Comparison of ENCODE assay signal across 20 cellular contexts in genomic region chr17:73089918-73090317, GRCh38. TPM values are rescaled to one million over a fixed set of nuclear protein-coding genes. Genes with fewer than 3 reads are reported as not detected.
DNase-seq lines count a peak whose midpoint lies in the region; ATAC-seq and TF ChIP-seq lines count a peak whose summit lies in the region.
"Had no signal": no experiment of that assay in that cellular context is flagged by ENCODE, and none has a peak within 500 bp of the region (broad histone marks: within the 10 kb centered on the region; RNA-seq: fewer than 3 reads in every experiment).

No MANE protein-coding gene starts in this region.

- peaks cover 6% of the 10 kb centered on the region for H3K4me1 Mint-ChIP-seq in glutamatergic neuron (ENCODE audit: low read depth, unreplicated experiment)

- H3K9me3 ChIP-seq in SK-N-SH (no peaks in the 10 kb centered on the region), esophagus squamous epithelium (no peaks in the 10 kb centered on the region), tibial artery (no peaks in the 10 kb centered on the region)
- H3K9me3 ChIP-seq: heart left ventricle, upper lobe of right lung had no signal

- no peak overlapping the region for H3K27ac Mint-ChIP-seq in glutamatergic neuron (ENCODE audit: unreplicated experiment)
- H3K27ac Mint-ChIP-seq: activated CD4-positive, alpha-beta T cell treated with anti-CD3 and anti-CD28 coated beads, Interleukin-2, amount 10 ng/mL, durations not matched to agents 24 days and 14 days had no signal

- H3K4me1 ChIP-seq in SK-N-SH (ENCODE audit: control insufficient read depth in 1 of 2, insufficient read depth in 2 of 2, low read depth in 1 of 2, low read length in 1 of 2) (peaks cover 3 to 10% of the 10 kb centered on the region in 2 experiments; a peak in 2 of 4 replicates), esophagus squamous epithelium (peaks cover 12 to 45% (median 21%) of the 10 kb centered on the region in 3 donors), tibial artery (peaks cover 0 to 43% (median 28%) of the 10 kb centered on the region in 4 donors)

- POLR2A ChIA-PET in SK-N-SH (lab: Yijun Ruan, JAX): no interaction called here

- WGBS in SK-N-SH (ENCODE audit: low lambda C conversion rate): 98% methylated on average over 5 of the region's 5 CpGs
- WGBS in esophagus squamous epithelium, 2 donors: 63 to 100% methylated on average over 1 to 2 of the region's 5 CpGs

- DNase-seq in SK-N-SH: no peak
- DNase-seq in esophagus squamous epithelium (lab: John Stamatoyannopoulos, UW): no peak
- DNase-seq in middle frontal gyrus (ENCODE audit: extremely low spot score, low spot score): peak; percentile 83
- DNase-seq in tibial artery: no peak
- no peak for DNase-seq in NCI-H2107 (lab: John Stamatoyannopoulos, UW)
- no peak for DNase-seq in glutamatergic neuron
- DNase-seq: activated CD4-positive, alpha-beta T cell treated with anti-CD3 and anti-CD28 coated beads, Interleukin-2, amount 10 ng/mL, durations not matched to agents 24 days and 14 days; activated CD8-positive, alpha-beta memory T cell treated with anti-CD3 and anti-CD28 coated beads, Interleukin-2, amount 50 U/mL, for 4 hours; activated naive CD4-positive, alpha-beta T cell treated with Interleukin-2 at 50 U/mL for 16 hours; dermis blood vessel endothelial cell; heart left ventricle; Karpas-422; NCI-H1105 treated with DMSO at 0.1 percent for 48 hours; PC-9; upper lobe of right lung had no signal

- CTCF ChIA-PET in SK-N-SH (lab: Yijun Ruan, JAX): interaction anchor here (0.8 to 2.7 kb wide), 2 partner anchors 66 to 365 kb away, joined by 3 to 7 read pairs; no protein-coding TSS in a partner anchor

- H3K4me3 Mint-ChIP-seq in glutamatergic neuron (ENCODE audit: unreplicated experiment): no peak overlapping the region

- TF ChIP-seq EP300 in SK-N-SH (IDR thresholded peaks at IDR 0.05; ENCODE audit: borderline replicate concordance in 1 of 2, low read depth in 1 of 2, low read length in 1 of 2): no peak

- no peak overlapping the region for H2AFZ ChIP-seq in SK-N-SH (ENCODE audit: low read depth)
- H2AFZ ChIP-seq: PC-9 had no signal

- H3K9ac ChIP-seq in SK-N-SH: no peak overlapping the region

- peaks cover 3% of the 10 kb centered on the region for H3K36me3 Mint-ChIP-seq in glutamatergic neuron (ENCODE audit: unreplicated experiment)

- 0 out of 2 replicates have a peak overlapping the region, but pooled peaks have one; percentile 1 for H3K4me2 ChIP-seq in SK-N-SH
- H3K4me2 ChIP-seq: PC-9 had no signal

- H3F3A ChIP-seq in SK-N-SH (replicated peaks; ENCODE audit: insufficient read depth): no peaks in the 10 kb centered on the region

- ATAC-seq in SK-N-SH treated with all-trans-retinoic acid at 6 μM for 48 hours (no peak), GM18511 (IDR thresholded peaks at IDR 0.05; ENCODE audit: unreplicated experiment) (no peak)
- ATAC-seq: HCT116, heart left ventricle, upper lobe of right lung had no signal

- no peaks in the 10 kb centered on the region for H4K20me1 ChIP-seq in SK-N-SH (ENCODE audit: insufficient read depth)

- H3K36me3 ChIP-seq in SK-N-SH (replicated peaks in 1 of 2; ENCODE audit: control insufficient read depth in 1 of 2, insufficient read depth in 2 of 2, low read length in 1 of 2) (peaks cover 0 to 6% of the 10 kb centered on the region in 2 experiments), esophagus squamous epithelium (peaks cover 0 to 40% (median 0%) of the 10 kb centered on the region in 3 donors), tibial artery (peaks cover 25 to 29% (median 28%) of the 10 kb centered on the region in 3 donors)

- H3K9me2 ChIP-seq in SK-N-SH: no peaks in the 10 kb centered on the region

- H3K79me2 ChIP-seq in SK-N-SH (ENCODE audit: insufficient read depth): 0 out of 2 replicates have a peak, but pooled peaks cover 7% of the 10 kb centered on the region

- intact Hi-C loops in esophagus squamous epithelium (cut with DNase I): no loop called here
- intact Hi-C loops in tibial artery (cut with DNase I; ENCODE audit: low total_unique reads): loop anchor here (10.0 kb wide), 2 partner anchors 215 to 1115 kb away; partner anchors contain the start of gene RPL38

- peaks cover 3% of the 10 kb centered on the region for H3K9me3 Mint-ChIP-seq in glutamatergic neuron (ENCODE audit: unreplicated experiment)
- H3K9me3 Mint-ChIP-seq: activated CD4-positive, alpha-beta T cell treated with anti-CD3 and anti-CD28 coated beads, Interleukin-2, amount 10 ng/mL, durations not matched to agents 24 days and 14 days had no signal

- H3K4me3 ChIP-seq in SK-N-SH (ENCODE audit: low read depth in 2 of 2, low read length in 1 of 2) (no peak overlapping the region), esophagus squamous epithelium (no peak overlapping the region), tibial artery (no peak overlapping the region)
- H3K4me3 ChIP-seq: heart left ventricle, PC-9, upper lobe of right lung had no signal

- H3K27me3 ChIP-seq in SK-N-SH (ENCODE audit: insufficient read depth): no peaks in the 10 kb centered on the region
- H3K27me3 ChIP-seq in esophagus squamous epithelium: no peaks in the 10 kb centered on the region
- H3K27me3 ChIP-seq in tibial artery: no peaks in the 10 kb centered on the region
- H3K27me3 ChIP-seq: heart left ventricle, upper lobe of right lung had no signal

- H3K27ac ChIP-seq in SK-N-SH (ENCODE audit: low read depth in 2 of 2, low read length in 1 of 2) (no peak overlapping the region), esophagus squamous epithelium (peak overlapping the region in 3 of 4 donors; percentile 35 to 90 (median 62)), tibial artery (peak overlapping the region; percentile 20 to 84)
- H3K27ac ChIP-seq: 22Rv1, C4-2B, heart left ventricle, PC-9, upper lobe of right lung had no signal

- no peak for TF ChIP-seq POLR2A in esophagus squamous epithelium (IDR thresholded peaks at IDR 0.05)

- TF ChIP-seq CTCF in SK-N-SH (IDR thresholded peaks at IDR 0.05) (no peak), esophagus squamous epithelium (IDR thresholded peaks at IDR 0.05) (no peak), tibial artery (IDR thresholded peaks at IDR 0.05) (no peak), glutamatergic neuron (IDR thresholded peaks at IDR 0.05; ENCODE audit: partially characterized antibody, unreplicated experiment) (no peak)

- no peak for TF ChIP-seq RAD21 in SK-N-SH (IDR thresholded peaks at IDR 0.05; ENCODE audit: low read length)

- H3K27me3 Mint-ChIP-seq in glutamatergic neuron (ENCODE audit: unreplicated experiment): peaks cover 2% of the 10 kb centered on the region

TF ChIP-seq in SK-N-SH, 30 proteins besides CTCF, POLR2A, EP300 and RAD21 (continues in another document):
- TF ChIP-seq ELF1 (IDR thresholded peaks at IDR 0.05): no peak
- no peak for TF ChIP-seq RXRA (IDR thresholded peaks at IDR 0.05; ENCODE audit: borderline replicate concordance, low read depth)
- TF ChIP-seq GABPA (IDR thresholded peaks at IDR 0.05; ENCODE audit: low read depth): no peak
- no peak for TF ChIP-seq JUND (IDR thresholded peaks at IDR 0.05)
- no peak for TF ChIP-seq NRF1 (IDR thresholded peaks at IDR 0.05; ENCODE audit: low read depth, low read length)
- TF ChIP-seq NFIC (IDR thresholded peaks at IDR 0.05; ENCODE audit: borderline replicate concordance): no peak
- no peak for TF ChIP-seq USF1 (IDR thresholded peaks at IDR 0.05; ENCODE audit: borderline replicate concordance, low read depth)

TF ChIP-seq in SK-N-SH treated with all-trans-retinoic acid at 6 μM for 48 hours, 23 proteins besides CTCF, POLR2A, EP300 and RAD21 (continues in another document):
- no peak for TF ChIP-seq CSDC2 (CRISPR knock-in tag; IDR thresholded peaks at IDR 0.05)
- no peak for TF ChIP-seq TOX (CRISPR knock-in tag; IDR thresholded peaks at IDR 0.05; ENCODE audit: borderline replicate concordance)
- no peak for TF ChIP-seq POU6F1 (CRISPR knock-in tag; IDR thresholded peaks at IDR 0.05; ENCODE audit: borderline replicate concordance, low read depth)
- TF ChIP-seq ARNTL (CRISPR knock-in tag; IDR thresholded peaks at IDR 0.05; ENCODE audit: borderline replicate concordance, low read depth): no peak
- TF ChIP-seq CREB5 (CRISPR knock-in tag; IDR thresholded peaks at IDR 0.05; ENCODE audit: low read depth): no peak
- no peak for TF ChIP-seq OSR1 (CRISPR knock-in tag; IDR thresholded peaks at IDR 0.05)
- TF ChIP-seq ZNF565 (CRISPR knock-in tag; conservative IDR thresholded peaks at IDR 0.05; ENCODE audit: low read depth): no peak
- TF ChIP-seq PPARA (CRISPR knock-in tag; IDR thresholded peaks at IDR 0.05; ENCODE audit: borderline replicate concordance): no peak
- TF ChIP-seq BACH2 (CRISPR knock-in tag; IDR thresholded peaks at IDR 0.05; ENCODE audit: borderline replicate concordance): no peak
- no peak for TF ChIP-seq ZNF8 (CRISPR knock-in tag; IDR thresholded peaks at IDR 0.05)

RNA-seq across cellular contexts. Expression of gene SLC39A11, which starts 2.6 kb away (rescaled TPM):
- 23.5 and 23.7 TPM in 2 replicates for polyA plus RNA-seq in SK-N-SH (2012; rRNA removed)
- 18.3 and 21.7 TPM in 2 replicates for polyA plus RNA-seq in SK-N-SH (2012; cell fraction: cytosol; rRNA removed)
- 17.8 and 21.7 TPM in 2 replicates for polyA plus RNA-seq in SK-N-SH (2012; cell fraction: nucleus; rRNA removed)
- 10 to 100 TPM; 23.0 to 30.9 (median 27.6) TPM for total RNA-seq in esophagus squamous epithelium
- total RNA-seq in glutamatergic neuron (ENCODE audit: unreplicated experiment): 16.3 TPM

Comparison
In these comparisons a context has a peak if more than half of its experiments do, and no peak if none do; other contexts are left out.
1. H3K27ac ChIP-seq: peak in esophagus squamous epithelium (3 of 4) and tibial artery (2 of 2); none in SK-N-SH (0 of 2).